In the genomic region with DNA sequence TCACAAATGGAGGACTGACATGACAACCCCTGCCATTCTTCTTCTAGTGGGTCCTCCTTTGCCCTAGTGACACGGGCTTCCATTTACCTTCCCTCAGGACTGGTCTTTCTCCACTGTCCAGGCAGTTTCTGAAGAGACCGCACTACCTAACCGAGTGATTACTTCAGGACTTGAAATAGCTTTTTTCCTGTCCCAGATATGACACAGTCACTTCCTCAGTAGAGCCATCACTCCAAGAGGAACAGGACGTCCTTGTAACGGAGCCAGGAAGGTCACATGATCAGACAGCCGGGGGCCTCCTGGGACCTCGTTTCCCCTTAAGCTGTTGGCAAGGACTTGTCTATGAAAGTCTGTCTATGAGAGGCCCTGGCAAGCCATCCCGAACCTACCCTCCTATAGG, we compare ENCODE assay signal across 10 cellular contexts.
A peak's percentile ranks its signal among the peaks of the same experiment; 100 is the strongest.
DNase-seq lines count a peak whose midpoint lies in the region; ATAC-seq, FAIRE-seq and TF ChIP-seq lines count a peak whose summit lies in the region.
"Had no signal": no experiment of that assay in that cellular context is flagged by ENCODE, and none has a peak within 500 bp of the region (broad histone marks: within the 10 kb centered on the region; RNA-seq: fewer than 3 reads in every experiment).

No MANE protein-coding gene starts in this region.

- peak; percentile 91 to 98 (median 96) for TF ChIP-seq EP300 in sigmoid colon (IDR thresholded peaks at IDR 0.05)

- ATAC-seq in HG03280 (IDR thresholded peaks at IDR 0.05; ENCODE audit: unreplicated experiment): no peak

- TF ChIP-seq CTCF in right atrium auricular region (IDR thresholded peaks at IDR 0.05) (no peak), sigmoid colon (IDR thresholded peaks at IDR 0.05) (no peak), GM10266 (IDR thresholded peaks at IDR 0.05; ENCODE audit: control insufficient read depth, insufficient read depth, low read depth, missing control alignments) (no peak)

- H3K27ac ChIP-seq in right atrium auricular region (peak overlapping the region; percentile 88 to 93), sigmoid colon (peak overlapping the region; percentile 45 to 70 (median 66))

- no peaks in the 10 kb centered on the region for H3K36me3 ChIP-seq in right atrium auricular region
- no peaks in the 10 kb centered on the region for H3K36me3 ChIP-seq in sigmoid colon

- WGBS in sigmoid colon, 2 donors: 48 to 67% methylated on average over 8 of the region's 8 CpGs

- no peak for TF ChIP-seq POLR2A in GM12891 (IDR thresholded peaks at IDR 0.05; ENCODE audit: low read depth, low read length)
- peak; percentile 20 to 23 for TF ChIP-seq POLR2A in sigmoid colon (IDR thresholded peaks at IDR 0.05)

- H3K4me1 ChIP-seq in right atrium auricular region (peaks cover 0 to 47% of the 10 kb centered on the region in 2 donors), sigmoid colon (peaks cover 0 to 8% (median 0%) of the 10 kb centered on the region in 4 donors)

- peak; percentile 50 for FAIRE-seq in GM12891 (lab: Jason Lieb, UNC)
- FAIRE-seq: colon had no signal

- H3K4me3 ChIP-seq in right atrium auricular region (no peak overlapping the region), sigmoid colon (no peak overlapping the region)

- H3K27me3 ChIP-seq in right atrium auricular region: no peaks in the 10 kb centered on the region
- no peaks in the 10 kb centered on the region for H3K27me3 ChIP-seq in sigmoid colon

- DNase-seq in GM12891 (ENCODE audit: insufficient read length, low spot score): no peak
- DNase-seq in amygdala (lab: John Stamatoyannopoulos, UW): peak in 41 of 56 donors; percentile 3 to 74 (median 33)
- DNase-seq in right atrium auricular region (ENCODE audit: low spot score): peak; percentile 99
- DNase-seq in sigmoid colon: peak; percentile 92
- no peak for DNase-seq in activated T-cell treated with anti-CD3 and anti-CD28 coated beads, Interleukin-2, amount 50 U/mL, for 1 hour
- no peak for DNase-seq in GM10266 (ENCODE audit: extremely low spot score)
- DNase-seq in NCI-H226: no peak
- DNase-seq: naive B cell had no signal

- intact Hi-C loops in sigmoid colon (cut with DNase I): no loop called here

- H3K9me3 ChIP-seq in right atrium auricular region (peaks cover 0 to 5% of the 10 kb centered on the region in 2 donors), sigmoid colon (no peaks in the 10 kb centered on the region)

TF ChIP-seq in GM12891, 5 proteins besides CTCF, POLR2A, EP300 and RAD21:
- TF ChIP-seq POU2F2 (IDR thresholded peaks at IDR 0.05; ENCODE audit: low read depth, low read length) (no peak), TAF1 (IDR thresholded peaks at IDR 0.05; ENCODE audit: low read depth, low read length) (no peak), POLR2AphosphoS5 (IDR thresholded peaks at IDR 0.05; ENCODE audit: low read depth, low read length) (no peak), SPI1 (IDR thresholded peaks at IDR 0.05; ENCODE audit: low read depth, low read length) (no peak), PAX5 (IDR thresholded peaks at IDR 0.05; ENCODE audit: insufficient read depth, low read length, severe bottlenecking) (no peak)

Comparison
In these comparisons a context has a peak if more than half of its experiments do, and no peak if none do; other contexts are left out.
1. DNase-seq: peak in amygdala (41 of 56), right atrium auricular region (single experiment) and sigmoid colon (single experiment); none in GM12891 (single experiment), activated T-cell treated with anti-CD3 and anti-CD28 coated beads, Interleukin-2, amount 50 U/mL, for 1 hour (single experiment), GM10266 (single experiment) and NCI-H226 (single experiment).